8 cellular contexts compared by ENCODE assay signal in the genomic region with DNA sequence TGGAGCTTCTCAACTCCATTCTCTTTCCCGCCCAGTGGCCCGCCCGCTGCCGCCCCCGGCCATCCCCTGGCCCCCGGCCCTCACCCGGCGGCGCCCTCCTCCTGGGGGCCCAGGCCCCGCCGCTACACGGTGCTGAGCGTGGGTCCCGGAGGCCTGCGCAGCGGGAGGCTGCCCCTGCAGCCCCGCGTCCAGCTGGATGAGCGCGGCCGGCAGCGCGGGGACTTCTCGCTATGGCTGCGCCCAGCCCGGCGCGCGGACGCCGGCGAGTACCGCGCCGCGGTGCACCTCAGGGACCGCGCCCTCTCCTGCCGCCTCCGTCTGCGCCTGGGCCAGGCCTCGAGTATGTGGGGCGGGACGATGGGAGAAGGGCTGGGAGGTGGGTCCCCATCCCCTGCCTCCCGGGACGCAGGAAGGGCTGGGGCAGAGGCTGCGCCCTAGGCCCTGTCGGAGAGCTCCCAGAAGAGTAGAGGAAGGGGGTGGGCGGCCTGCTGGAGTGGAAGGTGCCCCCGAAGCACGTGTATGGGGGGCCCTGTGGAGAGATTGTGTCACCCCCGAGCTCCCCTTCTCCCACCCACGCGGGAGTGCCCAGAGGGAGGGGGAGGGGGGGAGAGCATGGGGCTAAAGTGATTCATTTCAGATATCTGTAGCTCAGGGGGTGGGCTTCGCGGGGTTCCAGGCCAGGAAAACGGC.
DNase-seq lines count a peak whose midpoint lies in the region; ATAC-seq lines count a peak whose summit lies in the region.

No MANE protein-coding gene starts in this region.

- peak overlapping the region; percentile 40 for H3K4me3 ChIP-seq in iPS-11a (ENCODE audit: low read depth, low read length)

- DNase-seq in HuH-7.5 (ENCODE audit: low spot score) (peak; percentile 20), SHP77 (lab: John Stamatoyannopoulos, UW) (no peak), iPS-NIHi7 (ENCODE audit: extremely low spot score) (no peak)
- peak; percentile 85 for DNase-seq in activated CD8-positive, alpha-beta memory T cell treated with anti-CD3 and anti-CD28 coated beads, Interleukin-2, amount 50 U/mL, for 48 hours
- peak; percentile 61 to 73 for DNase-seq in stimulated activated CD8-positive, alpha-beta memory T cell treated with anti-CD3 and anti-CD28 coated beads, Interleukin-4, amount 100 ng/mL, for 4 hours (ENCODE audit: low read depth in 2 of 2, low spot score in 1 of 2)

- ATAC-seq in HG03159 (IDR thresholded peaks at IDR 0.05; ENCODE audit: unreplicated experiment) (no peak), HG02885 (IDR thresholded peaks at IDR 0.05; ENCODE audit: poor library complexity, unreplicated experiment) (no peak)

Comparison
In these comparisons a context has a peak if more than half of its experiments do, and no peak if none do; other contexts are left out.
1. DNase-seq: peak in HuH-7.5 (single experiment), activated CD8-positive, alpha-beta memory T cell treated with anti-CD3 and anti-CD28 coated beads, Interleukin-2, amount 50 U/mL, for 48 hours (single experiment) and stimulated activated CD8-positive, alpha-beta memory T cell treated with anti-CD3 and anti-CD28 coated beads, Interleukin-4, amount 100 ng/mL, for 4 hours (2 of 2); none in SHP77 (0 of 2) and iPS-NIHi7 (single experiment).